Comparison of ENCODE assay signal across 8 cellular contexts in the genomic region with DNA sequence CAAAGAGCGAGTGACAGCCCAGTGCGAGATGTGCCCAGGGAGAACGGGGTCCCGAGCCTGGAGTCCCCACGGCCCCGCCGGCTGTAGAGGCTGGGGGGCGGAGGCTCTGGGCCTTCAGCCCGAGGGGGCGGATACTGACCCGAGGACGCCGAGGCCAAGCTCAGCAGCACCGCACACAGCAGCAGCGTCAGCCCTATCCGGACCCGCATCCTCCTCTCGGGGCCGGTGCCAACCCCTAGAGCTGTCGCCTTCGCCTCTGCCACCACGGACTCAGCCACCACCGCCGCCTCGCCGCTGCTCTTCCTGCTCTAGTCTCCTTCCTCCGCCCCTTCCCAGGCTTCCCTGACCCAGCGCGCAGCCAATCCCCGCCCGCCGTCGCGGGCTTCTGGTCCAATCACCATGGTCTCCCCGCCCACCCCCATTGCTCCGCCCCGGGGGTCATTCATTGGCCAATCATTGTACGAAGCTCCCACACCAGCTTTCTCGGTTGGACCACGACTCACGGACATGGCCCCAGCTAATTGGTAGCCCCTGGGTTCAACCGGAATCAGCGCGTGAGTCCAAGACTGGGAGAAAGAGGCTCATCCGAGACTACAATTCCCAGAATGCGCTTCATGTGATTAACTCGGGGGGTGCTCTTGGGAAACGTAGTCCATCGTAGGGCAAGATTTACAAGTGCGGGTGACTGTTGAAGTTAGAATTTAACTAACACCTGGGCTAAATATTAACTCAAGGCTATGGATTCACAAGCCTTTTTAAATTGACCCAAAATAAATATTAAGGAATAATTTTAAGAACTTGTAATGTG. TPM values are rescaled to one million over a fixed set of nuclear protein-coding genes. Genes with fewer than 3 reads are reported as not detected.
A peak's percentile ranks its signal among the peaks of the same experiment; 100 is the strongest.
DNase-seq lines count a peak whose midpoint lies in the region; ATAC-seq and TF ChIP-seq lines count a peak whose summit lies in the region.

A gene (minus strand): TSS at position 318 of the 808 bp plus-strand sequence. CDS start 109 bp downstream, at position 209.

- H3K27me3 ChIP-seq in DOHH2 (ENCODE audit: control insufficient read depth, low read length) (no peaks in the 10 kb centered on the region), GM23338 (ENCODE audit: insufficient read depth) (no peaks in the 10 kb centered on the region)

- DNase-seq in GM23338 (ENCODE audit: low spot score) (peak; percentile 100), LHCN-M2 (ENCODE audit: low read depth) (peak; percentile 100), RPMI8226 (peak; percentile 97), fibroblast of gingiva (ENCODE audit: low read depth) (peak; percentile 99), naive B cell (peak; percentile 100)
- DNase-seq in activated T-helper 1 cell treated with anti-CD3 and anti-CD28 coated beads, Interleukin-2, amount 50 U/mL, for 16 hours (ENCODE audit: low read depth in 1 of 2, low spot score in 1 of 2), result peak; percentile 99

- H3K79me2 ChIP-seq in DOHH2 (ENCODE audit: control insufficient read depth, low read length), result peaks cover 49% of the 10 kb centered on the region
- peaks cover 26% of the 10 kb centered on the region for H3K79me2 ChIP-seq in GM23338 (replicated peaks; ENCODE audit: insufficient read depth)

- H3K27ac Mint-ChIP-seq in GM23338 (no peak within 1 kb of the TSS), naive B cell (peak within 1 kb of the TSS; percentile 89 to 94 (median 92))
- H3K27ac Mint-ChIP-seq in stimulated activated memory B cell treated with anti-CD40 and anti-IgM and Interleukin-4, amounts not matched to agents 10 μg/mL and 1 μg/mL and 100 μg/mL, for 72 hours, result peak within 1 kb of the TSS; percentile 80

- H3K4me3 Mint-ChIP-seq in GM23338 (peak within 1 kb of the TSS; percentile 92), naive B cell (peak within 1 kb of the TSS; percentile 94 to 98 (median 96))
- peak within 1 kb of the TSS; percentile 84 for H3K4me3 Mint-ChIP-seq in stimulated activated memory B cell treated with anti-CD40 and anti-IgM and Interleukin-4, amounts not matched to agents 10 μg/mL and 1 μg/mL and 100 μg/mL, for 72 hours

- H3F3A ChIP-seq in DOHH2 (ENCODE audit: control insufficient read depth, insufficient read depth), result no peaks in the 10 kb centered on the region
- no peaks in the 10 kb centered on the region for H3F3A ChIP-seq in GM23338 (replicated peaks; ENCODE audit: low read depth)

- peaks cover 10% of the 10 kb centered on the region; the same call in 1 of the 2 replicates for H4K20me1 ChIP-seq in DOHH2 (ENCODE audit: control insufficient read depth, insufficient read depth, low read depth, low read length)
- H4K20me1 ChIP-seq in GM23338 (replicated peaks; ENCODE audit: insufficient read depth), result peaks cover 7% of the 10 kb centered on the region

- peaks cover 19% of the 10 kb centered on the region for H3K9me3 Mint-ChIP-seq in GM23338
- peaks cover 0 to 13% (median 2%) of the 10 kb centered on the region in 7 donors for H3K9me3 Mint-ChIP-seq in naive B cell
- H3K9me3 Mint-ChIP-seq in stimulated activated memory B cell treated with anti-CD40 and anti-IgM and Interleukin-4, amounts not matched to agents 10 μg/mL and 1 μg/mL and 100 μg/mL, for 72 hours, result peaks cover 4% of the 10 kb centered on the region

- H3K9me2 ChIP-seq in DOHH2 (replicated peaks; ENCODE audit: control insufficient read depth, low read length) (no peaks in the 10 kb centered on the region), GM23338 (ENCODE audit: insufficient read depth) (peaks cover under 1% of the 10 kb centered on the region; the same call in 1 of the 2 replicates)

- H3K9me3 ChIP-seq in DOHH2 (ENCODE audit: control insufficient read depth, insufficient read depth, low read length), result peaks cover 5% of the 10 kb centered on the region; the same call in 1 of the 2 replicates

- peak within 1 kb of the TSS; percentile 97 for H3K4me3 ChIP-seq in DOHH2 (ENCODE audit: low read length)
- peak within 1 kb of the TSS; percentile 87 for H3K4me3 ChIP-seq in GM23338

- H3K4me2 ChIP-seq in DOHH2 (ENCODE audit: low read length), result peak within 1 kb of the TSS; percentile 80
- H3K4me2 ChIP-seq in GM23338, result peak within 1 kb of the TSS; percentile 93

- H3K27ac ChIP-seq in DOHH2 (ENCODE audit: low read depth, low read length) (no peak within 1 kb of the TSS), GM23338 (ENCODE audit: low read depth) (no peak within 1 kb of the TSS)

- H3K4me1 Mint-ChIP-seq in GM23338 (peaks cover 11% of the 10 kb centered on the region; the same call in 2 of the 3 replicates), naive B cell (peaks cover 40 to 56% (median 40%) of the 10 kb centered on the region in 3 donors)
- H3K4me1 Mint-ChIP-seq in stimulated activated memory B cell treated with anti-CD40 and anti-IgM and Interleukin-4, amounts not matched to agents 10 μg/mL and 1 μg/mL and 100 μg/mL, for 72 hours, result peaks cover 51% of the 10 kb centered on the region

- peaks cover 29% of the 10 kb centered on the region for H3K4me1 ChIP-seq in DOHH2 (ENCODE audit: control insufficient read depth, low read length)
- H3K4me1 ChIP-seq in GM23338 (ENCODE audit: insufficient read depth), result peaks cover 6% of the 10 kb centered on the region; the same call in 1 of the 2 replicates

- peaks cover 4% of the 10 kb centered on the region for H3K27me3 Mint-ChIP-seq in GM23338 (ENCODE audit: insufficient read depth, low read depth, poor library complexity)
- peaks cover 0 to 6% (median 2%) of the 10 kb centered on the region in 3 donors for H3K27me3 Mint-ChIP-seq in naive B cell
- H3K27me3 Mint-ChIP-seq in stimulated activated memory B cell treated with anti-CD40 and anti-IgM and Interleukin-4, amounts not matched to agents 10 μg/mL and 1 μg/mL and 100 μg/mL, for 72 hours, result peaks cover 2% of the 10 kb centered on the region

- no peak for TF ChIP-seq CTCF in DOHH2 (IDR thresholded peaks at IDR 0.05; ENCODE audit: low read depth, low read length, poor library complexity, severe bottlenecking)
- no peak for TF ChIP-seq CTCF in GM23338 (conservative IDR thresholded peaks at IDR 0.05; ENCODE audit: low read depth in 2 of 2)

- H2AFZ ChIP-seq in GM23338, result peak within 1 kb of the TSS; percentile 80

- peaks cover 24% of the 10 kb centered on the region for H3K36me3 ChIP-seq in DOHH2 (ENCODE audit: control insufficient read depth, low read length)
- no peaks in the 10 kb centered on the region; the same call in 1 of the 2 replicates for H3K36me3 ChIP-seq in GM23338 (ENCODE audit: insufficient read depth)

- peak; percentile 99 for ATAC-seq in GM23338
- peak; percentile 91 to 93 for ATAC-seq in naive B cell (ENCODE audit: low read depth in 2 of 2)
- ATAC-seq in stimulated activated memory B cell treated with anti-CD40 and anti-IgM and Interleukin-4, amounts not matched to agents 10 μg/mL and 1 μg/mL and 100 μg/mL, for 72 hours, result peak; percentile 99

- H3K36me3 Mint-ChIP-seq in GM23338 (ENCODE audit: low read depth) (peaks cover 11% of the 10 kb centered on the region; the same call in 2 of the 3 replicates), naive B cell (peaks cover 0 to 7% of the 10 kb centered on the region in 2 donors)
- no peaks in the 10 kb centered on the region for H3K36me3 Mint-ChIP-seq in stimulated activated memory B cell treated with anti-CD40 and anti-IgM and Interleukin-4, amounts not matched to agents 10 μg/mL and 1 μg/mL and 100 μg/mL, for 72 hours

TF ChIP-seq in GM23338, 12 proteins besides CTCF, POLR2A, EP300 and RAD21 (continues in another document):
- TF ChIP-seq, protein P1, sequence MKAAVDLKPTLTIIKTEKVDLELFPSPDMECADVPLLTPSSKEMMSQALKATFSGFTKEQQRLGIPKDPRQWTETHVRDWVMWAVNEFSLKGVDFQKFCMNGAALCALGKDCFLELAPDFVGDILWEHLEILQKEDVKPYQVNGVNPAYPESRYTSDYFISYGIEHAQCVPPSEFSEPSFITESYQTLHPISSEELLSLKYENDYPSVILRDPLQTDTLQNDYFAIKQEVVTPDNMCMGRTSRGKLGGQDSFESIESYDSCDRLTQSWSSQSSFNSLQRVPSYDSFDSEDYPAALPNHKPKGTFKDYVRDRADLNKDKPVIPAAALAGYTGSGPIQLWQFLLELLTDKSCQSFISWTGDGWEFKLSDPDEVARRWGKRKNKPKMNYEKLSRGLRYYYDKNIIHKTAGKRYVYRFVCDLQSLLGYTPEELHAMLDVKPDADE (IDR thresholded peaks at IDR 0.05), result peak; percentile 98

RNA-seq across cellular contexts. Expression of the gene that starts here (rescaled TPM):
- total RNA-seq in GM23338 (2014; rRNA removed; shearing (Covaris generic)), result 19.3 and 20.6 TPM in 2 replicates
- polyA plus RNA-seq in GM23338 (2016; fragmentation: Nextera tagmentation; extraction: Ambion mirVana), result 22.6 and 22.8 TPM in 2 replicates
- total RNA-seq in LHCN-M2 (2014; rRNA removed), result 39.8 and 43.1 TPM in 2 replicates
- 14.9 TPM for polyA plus RNA-seq in LHCN-M2 (2012)
- polyA plus RNA-seq in naive B cell (ENCODE audit: low read depth in 6 of 6), result 10 to 100 TPM; 11.6 to 22.5 (median 15.5) TPM
